In genomic region chrX:53263597-53264094, GRCh38 we compare ENCODE assay signal across 11 cellular contexts. TPM values are rescaled to one million over a fixed set of nuclear protein-coding genes. Genes with fewer than 3 reads are reported as not detected.
A peak's percentile ranks its signal among the peaks of the same experiment; 100 is the strongest.
DNase-seq lines count a peak whose midpoint lies in the region; ATAC-seq, FAIRE-seq and TF ChIP-seq lines count a peak whose summit lies in the region.
"Had no signal": no experiment of that assay in that cellular context is flagged by ENCODE, and none has a peak within 500 bp of the region (broad histone marks: within the 10 kb centered on the region; RNA-seq: fewer than 3 reads in every experiment).

No MANE protein-coding gene starts in this region.

- no peaks in the 10 kb centered on the region for H3K9me3 Mint-ChIP-seq in activated T-cell treated with anti-CD3 and anti-CD28 coated beads, Interleukin-2, amount 50 U/mL, for 4 hours
- H3K9me3 Mint-ChIP-seq: nephron; T-helper 1 cell treated with Interleukin-12 subunit alpha and Interleukin-12 subunit beta and Interleukin-4 antibody, amounts not matched to agents 30 μg/mL and 1 μg/mL, for 36 hours had no signal

- TF ChIP-seq POLR2A in sigmoid colon (IDR thresholded peaks at IDR 0.05), result no peak
- no peak for TF ChIP-seq POLR2A in HepG2 (IDR thresholded peaks at IDR 0.05; ENCODE audit: insufficient read depth in 1 of 2, low read depth in 2 of 2, low read length in 2 of 2)

- H2AFZ ChIP-seq in HepG2 (ENCODE audit: low read length), result no peak overlapping the region

- TF ChIP-seq RAD21 in HepG2 (CRISPR knock-in tag; IDR thresholded peaks at IDR 0.05), result no peak

- in situ Hi-C loops in KBM-7 (cut with MboI; ENCODE audit: low pct_unique_long_range_greater_than_20kb, low sequenced_read_pairs) (no loop called here), HepG2 (cut with HindIII; ENCODE audit: extremely low pct_ligation_motif_present, low pct_unique_long_range_greater_than_20kb) (no loop called here)

- no TSS peak for BruUV-seq in HepG2 (replicated peaks; lab: Mats Ljungman, UMichigan)

- H3K4me1 Mint-ChIP-seq in activated T-cell treated with anti-CD3 and anti-CD28 coated beads, Interleukin-2, amount 50 U/mL, for 4 hours (ENCODE audit: low read depth), result peaks cover 26% of the 10 kb centered on the region
- H3K4me1 Mint-ChIP-seq: nephron had no signal

- WGBS in sigmoid colon, 2 donors, result 74 to 75% methylated on average over 11 of the region's 11 CpGs
- 8% methylated on average over 2 of the region's 11 CpGs for WGBS in HepG2 (ENCODE audit: low lambda C conversion rate)

- H3K4me3 Mint-ChIP-seq in activated T-cell treated with anti-CD3 and anti-CD28 coated beads, Interleukin-2, amount 50 U/mL, for 4 hours, result no peak overlapping the region
- H3K4me3 Mint-ChIP-seq: nephron had no signal

- TF ChIP-seq EP300 in sigmoid colon (IDR thresholded peaks at IDR 0.05) (no peak), HepG2 (IDR thresholded peaks at IDR 0.05; ENCODE audit: low read depth in 2 of 2, low read length in 2 of 2) (no peak), HepG2 (CRISPR knock-in tag; IDR thresholded peaks at IDR 0.05; ENCODE audit: borderline replicate concordance) (no peak)

- H3K36me3 Mint-ChIP-seq in activated T-cell treated with anti-CD3 and anti-CD28 coated beads, Interleukin-2, amount 50 U/mL, for 4 hours (ENCODE audit: insufficient read depth), result no peaks in the 10 kb centered on the region

- H3K27ac ChIP-seq in left lung, result no peak overlapping the region
- H3K27ac ChIP-seq in sigmoid colon, result no peak overlapping the region
- no peak overlapping the region for H3K27ac ChIP-seq in HepG2 (ENCODE audit: extremely low read length, insufficient read depth, low read length)
- H3K27ac ChIP-seq: tibial artery had no signal

- no peaks in the 10 kb centered on the region for H3K79me2 ChIP-seq in HepG2 (ENCODE audit: insufficient read depth, low read length)

- H3K27me3 Mint-ChIP-seq in activated T-cell treated with anti-CD3 and anti-CD28 coated beads, Interleukin-2, amount 50 U/mL, for 4 hours (ENCODE audit: low read depth), result peaks cover 3% of the 10 kb centered on the region

- no peak overlapping the region for H3K4me3 ChIP-seq in left lung
- no peak overlapping the region for H3K4me3 ChIP-seq in sigmoid colon
- no peak overlapping the region for H3K4me3 ChIP-seq in HepG2 (replicated peaks in 1 of 3; ENCODE audit: insufficient read depth in 1 of 3, low read depth in 2 of 3, low read length in 3 of 3)
- H3K4me3 ChIP-seq: tibial artery had no signal

- POLR2A ChIA-PET in HepG2 (lab: Yijun Ruan, JAX), result no interaction called here

- no peak overlapping the region for H3K9ac ChIP-seq in HepG2 (ENCODE audit: insufficient read depth, low read depth, low read length)

- no peaks in the 10 kb centered on the region for H3K27me3 ChIP-seq in left lung
- no peaks in the 10 kb centered on the region for H3K27me3 ChIP-seq in sigmoid colon
- no peaks in the 10 kb centered on the region for H3K27me3 ChIP-seq in HepG2 (ENCODE audit: control insufficient read depth in 1 of 2, insufficient read depth in 2 of 2, low read length in 2 of 2)
- H3K27me3 ChIP-seq: tibial artery had no signal

- intact Hi-C loops in left lung (cut with DNase I), result no loop called here
- intact Hi-C loops in sigmoid colon (cut with DNase I), result no loop called here
- intact Hi-C loops in HepG2 (cut with micrococcal nuclease; ENCODE audit: unreplicated experiment), result no loop called here

- H3K36me3 ChIP-seq in left lung (no peaks in the 10 kb centered on the region), sigmoid colon (no peaks in the 10 kb centered on the region), HepG2 (replicated peaks in 1 of 2; ENCODE audit: control insufficient read depth in 1 of 2, insufficient read depth in 2 of 2, low read length in 2 of 2) (no peaks in the 10 kb centered on the region)
- H3K36me3 ChIP-seq: tibial artery had no signal

- TF ChIP-seq CTCF in left lung (IDR thresholded peaks at IDR 0.05), result no peak
- TF ChIP-seq CTCF in sigmoid colon (IDR thresholded peaks at IDR 0.05), result no peak
- TF ChIP-seq CTCF in HepG2 (CRISPR knock-in tag; IDR thresholded peaks at IDR 0.05), result no peak

- FAIRE-seq in HepG2 (lab: Jason Lieb, UNC), result no peak

- H4K20me1 ChIP-seq in HepG2 (ENCODE audit: insufficient read depth, low read length), result no peaks in the 10 kb centered on the region

- ATAC-seq in activated T-cell treated with anti-CD3 and anti-CD28 coated beads, Interleukin-2, amount 50 U/mL, for 4 hours, result peak; percentile 55 to 87
- ATAC-seq in left lung (peak; percentile 17), HG02759 (IDR thresholded peaks at IDR 0.05; ENCODE audit: unreplicated experiment) (no peak), HG03039 (IDR thresholded peaks at IDR 0.05; ENCODE audit: unreplicated experiment) (no peak), HepG2 (no peak)

- no peak overlapping the region for H3K4me2 ChIP-seq in HepG2 (ENCODE audit: low read depth, low read length)

- DNase-seq in AG08395 (ENCODE audit: low spot score), result peak; percentile 61
- DNase-seq in KBM-7, result peak; percentile 47
- DNase-seq in activated T-cell treated with anti-CD3 and anti-CD28 coated beads, Interleukin-2, amount 50 U/mL, for 4 hours, result peak; percentile 49
- no peak for DNase-seq in left lung
- no peak for DNase-seq in sigmoid colon
- DNase-seq in HepG2 (ENCODE audit: low spot score), result no peak
- DNase-seq: tibial artery had no signal

- H3K4me1 ChIP-seq in left lung (peaks cover 2 to 43% of the 10 kb centered on the region in 2 donors), sigmoid colon (no peaks in the 10 kb centered on the region), HepG2 (ENCODE audit: insufficient read depth, low read length) (no peaks in the 10 kb centered on the region)

- CTCF ChIA-PET in HepG2 (lab: Yijun Ruan, JAX; ENCODE audit: low intra/inter-chr PET ratio, low total read pairs), result no interaction called here

- H3K9me3 ChIP-seq in left lung, result no peaks in the 10 kb centered on the region
- no peaks in the 10 kb centered on the region for H3K9me3 ChIP-seq in sigmoid colon
- H3K9me3 ChIP-seq in HepG2 (ENCODE audit: low read length), result no peaks in the 10 kb centered on the region
- H3K9me3 ChIP-seq: tibial artery had no signal

RNA-seq across cellular contexts. Expression of gene IQSEC2, which starts 17.7 kb away (rescaled TPM):
- total RNA-seq in activated T-cell treated with anti-CD3 and anti-CD28 coated beads, Interleukin-2, amount 50 U/mL, for 4 hours, result 1 to 10 TPM in 1 of 3 donors, under 1 TPM in 2; 0.43 to 1.2 (median 0.46) TPM
- total RNA-seq in left lung, result 10 to 100 TPM; 15.6 to 17.3 TPM
- 10 to 100 TPM; 13.6 to 21.4 (median 17.8) TPM for total RNA-seq in sigmoid colon
- polyA plus RNA-seq in sigmoid colon, result 10 to 100 TPM; 18.6 to 27.5 (median 19.9) TPM
- 0.13 and 0.17 TPM in 2 replicates for total RNA-seq in HepG2 (2016; rRNA removed; fragmentation: Illumina TruSeq; extraction: Trizol)
- total RNA-seq in HepG2 (2016; cell fraction: cytosol; rRNA removed; fragmentation: Illumina TruSeq; extraction: Trizol; ENCODE audit: low read depth), result 0.35 TPM in 1 of 2 replicates, not detected in the other
- total RNA-seq in HepG2 (2016; cell fraction: insoluble cytoplasmic fraction; rRNA removed; fragmentation: Illumina TruSeq; extraction: Trizol), result 0.13 TPM in 1 of 2 replicates, not detected in the other
- 0.37 TPM in 1 of 2 replicates, not detected in the other for total RNA-seq in HepG2 (2016; cell fraction: membrane; rRNA removed; fragmentation: Illumina TruSeq; extraction: Trizol)
- total RNA-seq in HepG2 (2016; cell fraction: nucleus; rRNA removed; fragmentation: Illumina TruSeq; extraction: Trizol), result 0.13 TPM in 1 of 2 replicates, not detected in the other
- 0.21 TPM in 1 of 2 replicates, not detected in the other for polyA plus RNA-seq in HepG2 (2011; rRNA removed)
- 0.08 TPM in 1 of 2 replicates, not detected in the other for polyA plus RNA-seq in HepG2 (2011; cell fraction: cytosol; rRNA removed)
- 0.05 TPM in 1 of 2 replicates, not detected in the other for polyA plus RNA-seq in HepG2 (2011; cell fraction: nucleus; rRNA removed)
- polyA plus RNA-seq in HepG2 (2012), result 0.01 TPM in 1 of 2 replicates, not detected in the other
- 0.11 and 0.22 TPM in 2 replicates for polyA plus RNA-seq in HepG2 (2016; cell fraction: cytosol; fragmentation: Illumina TruSeq; extraction: Trizol; ENCODE audit: low read depth)
- 0.13 TPM in 1 of 2 replicates, not detected in the other for polyA plus RNA-seq in HepG2 (2016; cell fraction: insoluble cytoplasmic fraction; fragmentation: Illumina TruSeq; extraction: Trizol; ENCODE audit: low read depth)
- 0.15 and 0.29 TPM in 2 replicates for polyA plus RNA-seq in HepG2 (2016; cell fraction: membrane; fragmentation: Illumina TruSeq; extraction: Trizol; ENCODE audit: low read depth)
- polyA plus RNA-seq in HepG2 (2016; cell fraction: nucleus; fragmentation: Illumina TruSeq; extraction: Trizol; ENCODE audit: insufficient read depth, low read depth), result 0.21 and 0.90 TPM in 2 replicates
- 25.7 TPM in 1 of 2 replicates, not detected in the other for polyA minus RNA-seq in HepG2 (2011; rRNA and poly(A)+ RNA removed; ENCODE audit: low replicate concordance)
- polyA minus RNA-seq in HepG2 (2011; cell fraction: cytosol; rRNA and poly(A)+ RNA removed), result not detected in 2 replicates
- 0.64 TPM in 1 of 2 replicates, not detected in the other for polyA minus RNA-seq in HepG2 (2011; cell fraction: nucleus; rRNA and poly(A)+ RNA removed)

RNA-seq across cellular contexts. Expression of gene KDM5C, which starts 38.6 kb away (rescaled TPM):
- 100 to 1,000 TPM in 2 of 3 donors, 10 to 100 TPM in 1; 91.7 to 149 (median 115) TPM for total RNA-seq in activated T-cell treated with anti-CD3 and anti-CD28 coated beads, Interleukin-2, amount 50 U/mL, for 4 hours
- 100 to 1,000 TPM in 1 of 2 donors, 10 to 100 TPM in 1; 75.0 to 106 TPM for total RNA-seq in left lung
- total RNA-seq in sigmoid colon, result 10 to 100 TPM; 42.1 to 73.4 (median 69.2) TPM
- polyA plus RNA-seq in sigmoid colon, result 10 to 100 TPM; 15.6 to 38.7 (median 16.2) TPM
- total RNA-seq in HepG2 (2016; rRNA removed; fragmentation: Illumina TruSeq; extraction: Trizol), result 26.0 and 32.5 TPM in 2 replicates
- total RNA-seq in HepG2 (2016; cell fraction: cytosol; rRNA removed; fragmentation: Illumina TruSeq; extraction: Trizol; ENCODE audit: low read depth), result 2.3 and 2.5 TPM in 2 replicates
- total RNA-seq in HepG2 (2016; cell fraction: insoluble cytoplasmic fraction; rRNA removed; fragmentation: Illumina TruSeq; extraction: Trizol), result 21.6 and 32.6 TPM in 2 replicates
- total RNA-seq in HepG2 (2016; cell fraction: membrane; rRNA removed; fragmentation: Illumina TruSeq; extraction: Trizol), result 8.3 and 11.1 TPM in 2 replicates
- total RNA-seq in HepG2 (2016; cell fraction: nucleus; rRNA removed; fragmentation: Illumina TruSeq; extraction: Trizol), result 39.7 and 47.1 TPM in 2 replicates
- 34.0 and 46.9 TPM in 2 replicates for polyA plus RNA-seq in HepG2 (2011; rRNA removed)
- 15.0 and 15.5 TPM in 2 replicates for polyA plus RNA-seq in HepG2 (2011; cell fraction: cytosol; rRNA removed)
- polyA plus RNA-seq in HepG2 (2011; cell fraction: nucleus; rRNA removed), result 139 and 160 TPM in 2 replicates
- 29.4 and 34.1 TPM in 2 replicates for polyA plus RNA-seq in HepG2 (2012)
- 1.0 and 1.1 TPM in 2 replicates for polyA plus RNA-seq in HepG2 (2016; cell fraction: cytosol; fragmentation: Illumina TruSeq; extraction: Trizol; ENCODE audit: low read depth)
- polyA plus RNA-seq in HepG2 (2016; cell fraction: insoluble cytoplasmic fraction; fragmentation: Illumina TruSeq; extraction: Trizol; ENCODE audit: low read depth), result 13.6 and 17.4 TPM in 2 replicates
- 1.6 and 2.4 TPM in 2 replicates for polyA plus RNA-seq in HepG2 (2016; cell fraction: membrane; fragmentation: Illumina TruSeq; extraction: Trizol; ENCODE audit: low read depth)
- polyA plus RNA-seq in HepG2 (2016; cell fraction: nucleus; fragmentation: Illumina TruSeq; extraction: Trizol; ENCODE audit: insufficient read depth, low read depth), result 43.2 and 51.6 TPM in 2 replicates
- polyA minus RNA-seq in HepG2 (2011; rRNA and poly(A)+ RNA removed; ENCODE audit: low replicate concordance), result 109 and 178 TPM in 2 replicates
- 36.1 and 38.1 TPM in 2 replicates for polyA minus RNA-seq in HepG2 (2011; cell fraction: cytosol; rRNA and poly(A)+ RNA removed)
- 101 and 105 TPM in 2 replicates for polyA minus RNA-seq in HepG2 (2011; cell fraction: nucleus; rRNA and poly(A)+ RNA removed)

Comparison
In these comparisons a context has a peak if more than half of its experiments do, and no peak if none do; other contexts are left out.
1. DNase-seq: peak in AG08395 (single experiment), KBM-7 (single experiment) and activated T-cell treated with anti-CD3 and anti-CD28 coated beads, Interleukin-2, amount 50 U/mL, for 4 hours (single experiment); none in left lung (0 of 2), sigmoid colon (single experiment) and HepG2 (single experiment).
2. ATAC-seq: peak in activated T-cell treated with anti-CD3 and anti-CD28 coated beads, Interleukin-2, amount 50 U/mL, for 4 hours (2 of 2) and left lung (single experiment); none in HG02759 (single experiment), HG03039 (single experiment) and HepG2 (single experiment).
3. RNA of gene IQSEC2, which starts 17.7 kb away (total RNA-seq): 13.6 to 21.4 TPM in sigmoid colon and 15.6 to 17.3 TPM in left lung; 0.43 to 1.2 TPM in activated T-cell treated with anti-CD3 and anti-CD28 coated beads, Interleukin-2, amount 50 U/mL, for 4 hours and 0.13 to 0.37 TPM in HepG2; every median in the first group is over 4 times any median in the second.